In the genomic region with DNA sequence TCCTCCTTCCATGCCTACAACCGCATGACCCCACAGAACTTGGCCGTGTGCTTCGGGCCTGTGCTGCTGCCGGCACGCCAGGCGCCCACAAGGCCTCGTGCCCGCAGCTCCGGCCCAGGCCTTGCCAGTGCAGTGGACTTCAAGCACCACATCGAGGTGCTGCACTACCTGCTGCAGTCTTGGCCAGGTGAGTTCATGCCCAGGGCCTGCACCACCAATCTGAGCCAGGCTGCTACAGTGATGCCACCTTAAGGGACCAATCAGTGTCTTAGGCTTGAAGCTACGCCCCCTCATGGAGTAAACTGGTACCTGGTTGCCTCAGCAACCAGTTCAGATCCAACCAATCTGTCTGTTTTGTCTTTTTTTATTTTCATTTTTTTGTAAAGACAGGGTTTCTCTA, we compare ENCODE assay signal across 15 cellular contexts. TPM values are rescaled to one million over a fixed set of nuclear protein-coding genes. Genes with fewer than 3 reads are reported as not detected.
DNase-seq lines count a peak whose midpoint lies in the region; ATAC-seq and TF ChIP-seq lines count a peak whose summit lies in the region.
"Had no signal": no experiment of that assay in that cellular context is flagged by ENCODE, and none has a peak within 500 bp of the region (broad histone marks: within the 10 kb centered on the region; RNA-seq: fewer than 3 reads in every experiment).

No MANE protein-coding gene starts in this region.

- ATAC-seq in HG03432 (IDR thresholded peaks at IDR 0.05; ENCODE audit: unreplicated experiment) (no peak), GM19452 (IDR thresholded peaks at IDR 0.05; ENCODE audit: unreplicated experiment) (no peak)

- DNase-seq in A673 (ENCODE audit: low spot score) (no peak), SK-MEL-5 (ENCODE audit: low read depth, low spot score) (peak; percentile 21), iPS-NIHi11 (ENCODE audit: low spot score) (peak; percentile 80), UCSD-AML1 (lab: John Stamatoyannopoulos, UW; ENCODE audit: unreplicated experiment) (no peak), GOT3 (lab: John Stamatoyannopoulos, UW) (no peak)
- DNase-seq: colonic mucosa, KG1, NCI-H1694 treated with DMSO at 0.1 percent for 48 hours, NCI-H774 had no signal

- H3K4me3 ChIP-seq in A673 (ENCODE audit: low read depth, low read length, poor library complexity, severe bottlenecking) = no peak overlapping the region
- H3K4me3 ChIP-seq: colonic mucosa, SJSA1 had no signal

- H3K36me3 ChIP-seq in A673 (ENCODE audit: insufficient read depth, low read length, poor library complexity, severe bottlenecking) = peaks cover 68% of the 10 kb centered on the region

- no peaks in the 10 kb centered on the region for H3K27me3 ChIP-seq in A673 (replicated peaks; ENCODE audit: insufficient read depth, low read depth, low read length, poor library complexity)
- H3K27me3 ChIP-seq: SJSA1 had no signal

- H3K9me3 ChIP-seq in A673 (ENCODE audit: low read depth, low read length, poor library complexity, severe bottlenecking) = no peaks in the 10 kb centered on the region
- H3K9me3 ChIP-seq: colonic mucosa, SJSA1 had no signal

- in situ Hi-C loops in SK-MEL-5 (cut with HindIII; ENCODE audit: low pct_unique_long_range_greater_than_20kb, low sequenced_read_pairs) = no loop called here

- peaks cover 8% of the 10 kb centered on the region for H3K4me1 ChIP-seq in A673 (ENCODE audit: insufficient read depth, low read length, poor library complexity, severe bottlenecking)
- H3K4me1 ChIP-seq: colonic mucosa had no signal

- no TSS peak for BruUV-seq in A673 (replicated peaks; lab: Mats Ljungman, UMichigan)

- intact Hi-C loops in A673 (cut with micrococcal nuclease; ENCODE audit: unreplicated experiment) = no loop called here

- TF ChIP-seq CTCF in A673 (conservative IDR thresholded peaks at IDR 0.05; ENCODE audit: low read depth, low read length) (peak; percentile 26; the same call in 1 of the 2 replicates), GM12872 (IDR thresholded peaks at IDR 0.05; ENCODE audit: insufficient read depth, low read depth, low read length) (0 out of 3 replicates have a peak, but pooled peaks have one; percentile 7)

- POLR2A ChIA-PET in A673 (lab: Charles Lee; ENCODE audit: low non-redundant PET) = no interaction called here

- CTCF ChIA-PET in A673 (lab: Charles Lee) = interaction anchor here (0.5 kb wide), 1 partner anchor 20 kb away, joined by 6 read pairs; no protein-coding TSS in a partner anchor

- H3K27ac ChIP-seq in A673 (ENCODE audit: low read depth, low read length, poor library complexity, severe bottlenecking) = no peak overlapping the region
- H3K27ac ChIP-seq: C4-2B, colonic mucosa, SJSA1 had no signal

RNA-seq across cellular contexts. Expression of gene SYDE1, which starts 5.2 kb away (rescaled TPM):
- total RNA-seq in A673 (2021) = 30.1 and 32.3 TPM in 2 replicates
- 9.2 and 11.4 TPM in 2 replicates for total RNA-seq in SK-MEL-5 (2014; rRNA removed; shearing (Covaris generic))
- polyA plus RNA-seq in SK-MEL-5 (2015; cell fraction: cytosol; rRNA removed) = 13.5 and 19.0 TPM in 2 replicates
- polyA plus RNA-seq in SK-MEL-5 (2015; cell fraction: nucleus; rRNA removed) = 16.5 and 26.8 TPM in 2 replicates

RNA-seq across cellular contexts. Expression of gene OR1I1, which starts 30.4 kb away (rescaled TPM):
- not detected in 2 replicates for total RNA-seq in A673 (2021)
- total RNA-seq in SK-MEL-5 (2014; rRNA removed; shearing (Covaris generic)) = not detected in 2 replicates
- not detected in 2 replicates for polyA plus RNA-seq in SK-MEL-5 (2015; cell fraction: cytosol; rRNA removed)
- not detected in 2 replicates for polyA plus RNA-seq in SK-MEL-5 (2015; cell fraction: nucleus; rRNA removed)
- total RNA-seq: colonic mucosa, progenitor cell of endocrine pancreas, SJSA1 had no signal

Comparison
In these comparisons a context has a peak if more than half of its experiments do, and no peak if none do; other contexts are left out.
1. DNase-seq: peak in SK-MEL-5 (single experiment) and iPS-NIHi11 (single experiment); none in A673 (single experiment), UCSD-AML1 (single experiment) and GOT3 (single experiment).